In the genomic region with DNA sequence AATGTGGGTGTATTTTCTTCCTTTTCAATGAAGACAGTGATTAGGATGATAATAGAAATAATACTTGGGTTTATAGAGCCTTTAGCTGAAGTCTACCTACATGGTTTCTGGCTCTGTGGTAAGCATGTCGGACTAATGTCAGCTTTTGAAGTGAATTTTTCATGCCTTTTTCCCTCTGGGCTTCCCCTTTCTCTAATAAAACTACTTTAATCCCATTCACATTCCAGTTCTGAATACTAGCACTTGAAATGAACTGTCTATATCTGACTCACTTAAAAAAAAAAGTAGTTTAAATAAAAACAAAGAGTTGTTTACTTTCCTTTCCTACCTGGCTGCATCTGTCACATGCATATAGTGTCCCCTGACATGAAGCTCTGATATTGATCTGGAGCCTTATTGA, we compare ENCODE assay signal across 18 cellular contexts.
"Had no signal": no experiment of that assay in that cellular context is flagged by ENCODE, and none has a peak within 500 bp of the region (broad histone marks: within the 10 kb centered on the region; RNA-seq: fewer than 3 reads in every experiment).

No MANE protein-coding gene starts in this region.

- H3K27me3 ChIP-seq: heart left ventricle, upper lobe of left lung, uterus had no signal

- H3K9ac ChIP-seq: parathyroid adenoma had no signal

- H3K27ac ChIP-seq: heart left ventricle, left ventricle myocardium inferior, lower lobe of right lung, parathyroid adenoma, psoas muscle, skin epidermis, upper lobe of left lung, uterus had no signal

- H3K79me2 ChIP-seq: parathyroid adenoma had no signal

- H3K9me3 ChIP-seq: heart left ventricle, left ventricle myocardium inferior, lower lobe of right lung, psoas muscle, upper lobe of left lung, uterus had no signal

- H3K36me3 ChIP-seq: heart left ventricle, left ventricle myocardium inferior, lower lobe of right lung, upper lobe of left lung, uterus had no signal

- FAIRE-seq: frontal cortex had no signal

- H2AFZ ChIP-seq: parathyroid adenoma had no signal

- DNase-seq: effector memory CD8-positive, alpha-beta T cell; heart left ventricle; hippocampal formation; kidney glomerular epithelial cell; left ventricle myocardium inferior; lower lobe of right lung; mesenchymal stem cell; midbrain; naive B cell; psoas muscle; stimulated activated CD4-positive, alpha-beta T cell treated with anti-CD3 and anti-CD28 coated beads, Interleukin-12 subunit alpha, Interleukin-12 subunit beta, amount 100 ng/mL, for 4 hours; stimulated activated naive CD4-positive, alpha-beta T cell treated with Interleukin-2 at 50 U/mL for 16 hours; upper lobe of left lung; uterus had no signal

- H3K4me1 ChIP-seq: heart left ventricle, left ventricle myocardium inferior, lower lobe of right lung, psoas muscle, upper lobe of left lung, uterus had no signal

- ATAC-seq: effector memory CD8-positive, alpha-beta T cell; heart left ventricle; psoas muscle; sciatic nerve had no signal

- H3K4me3 ChIP-seq: heart left ventricle, left ventricle myocardium inferior, lower lobe of right lung, psoas muscle, skin epidermis, upper lobe of left lung, uterus had no signal
